In the genomic region with DNA sequence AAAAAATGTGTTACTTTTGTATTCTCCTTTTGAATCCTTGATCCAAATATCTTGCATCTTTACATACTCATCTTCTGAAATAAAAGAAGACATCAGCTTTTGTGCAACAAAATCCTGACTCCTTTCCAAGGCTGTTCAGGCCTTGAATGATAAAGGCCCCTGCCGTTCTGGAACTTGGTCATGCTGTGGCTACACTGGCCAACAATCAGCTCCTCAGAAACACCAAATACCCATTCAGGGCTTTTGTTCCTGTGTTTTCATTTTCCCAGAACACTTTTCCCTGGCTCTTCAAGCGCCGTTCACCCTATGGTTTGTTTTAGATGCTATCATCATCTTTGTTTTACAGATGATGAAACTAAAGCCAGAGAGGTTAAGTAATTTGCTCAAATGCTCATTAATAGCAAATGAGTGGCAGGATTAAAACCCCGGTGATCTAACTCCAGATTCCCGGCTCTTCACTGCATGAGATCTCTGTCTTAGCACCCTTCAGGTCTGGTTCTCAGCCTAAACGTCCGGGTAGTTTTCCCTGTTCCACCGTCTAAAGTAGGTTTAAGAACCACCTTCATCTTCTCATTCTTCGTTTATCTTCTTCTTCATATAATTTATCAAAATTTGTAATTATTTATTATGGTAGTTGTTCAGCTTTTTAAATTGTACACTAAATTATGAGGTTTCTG, we compare ENCODE assay signal across 17 cellular contexts. TPM values are rescaled to one million over a fixed set of nuclear protein-coding genes. Genes with fewer than 3 reads are reported as not detected.
"Had no signal": no experiment of that assay in that cellular context is flagged by ENCODE, and none has a peak within 500 bp of the region (broad histone marks: within the 10 kb centered on the region; RNA-seq: fewer than 3 reads in every experiment).

No MANE protein-coding gene starts in this region.

- H3K27me3 Mint-ChIP-seq: activated naive CD8-positive, alpha-beta T cell treated with anti-CD3 and anti-CD28 coated beads, Interleukin-2, amount 10 ng/mL, durations not matched to agents 7 days and 5 days; effector memory CD8-positive, alpha-beta T cell; memory B cell; natural killer cell treated with Interleukin-12 subunit alpha and Interleukin-12 subunit beta and Interleukin-15 and Interleukin-18, amount 100 ng/mL, for 72 hours had no signal

- DNase-seq: activated CD4-positive, alpha-beta T cell treated with anti-CD3 and anti-CD28 coated beads, Interleukin-2, amount 50 U/mL, for 1 hour; activated CD8-positive, alpha-beta memory T cell treated with anti-CD3 and anti-CD28 coated beads for 24 hours; activated naive CD8-positive, alpha-beta T cell treated with anti-CD3 and anti-CD28 coated beads, Interleukin-2, amount 10 ng/mL, durations not matched to agents 7 days and 5 days; cerebellar nuclear complex; effector memory CD8-positive, alpha-beta T cell; foreskin melanocyte; left ventricle myocardium inferior; right lobe of liver; stimulated activated naive CD8-positive, alpha-beta T cell treated with anti-CD3 and anti-CD28 coated beads, Interleukin-15, Interleukin-2, amounts not matched to agents 100 U/mL and 50 U/mL, for 24 hours; trophoblast cell had no signal

- H3K36me3 Mint-ChIP-seq: activated naive CD8-positive, alpha-beta T cell treated with anti-CD3 and anti-CD28 coated beads, Interleukin-2, amount 10 ng/mL, durations not matched to agents 7 days and 5 days; memory B cell; natural killer cell treated with Interleukin-12 subunit alpha and Interleukin-12 subunit beta and Interleukin-15 and Interleukin-18, amount 100 ng/mL, for 72 hours had no signal

- H3K27ac Mint-ChIP-seq: activated naive CD8-positive, alpha-beta T cell treated with anti-CD3 and anti-CD28 coated beads, Interleukin-2, amount 10 ng/mL, durations not matched to agents 7 days and 5 days; activated T-helper 1 cell treated with anti-CD3 and anti-CD28 coated beads, Interleukin-12 subunit alpha, Interleukin-12 subunit beta, Interleukin-2, Interleukin-4 antibody, amounts not matched to agents 30 ng/mL and 10 ng/mL and 1 ng/mL, durations not matched to agents 14 hours and 24 hours and 36 hours; effector memory CD8-positive, alpha-beta T cell; memory B cell; natural killer cell treated with Interleukin-12 subunit alpha and Interleukin-12 subunit beta and Interleukin-15 and Interleukin-18, amount 100 ng/mL, for 72 hours; T-helper 1 cell treated with Interleukin-12 subunit alpha and Interleukin-12 subunit beta and Interleukin-4 antibody, amounts not matched to agents 30 μg/mL and 1 μg/mL, for 36 hours had no signal

- H3K27ac ChIP-seq: breast epithelium, epithelial cell of prostate, left ventricle myocardium inferior, prostate gland, right lobe of liver had no signal

- H3K4me1 Mint-ChIP-seq: activated naive CD8-positive, alpha-beta T cell treated with anti-CD3 and anti-CD28 coated beads, Interleukin-2, amount 10 ng/mL, durations not matched to agents 7 days and 5 days; memory B cell had no signal

- ATAC-seq: effector memory CD8-positive, alpha-beta T cell; natural killer cell treated with Interleukin-12 subunit alpha and Interleukin-12 subunit beta and Interleukin-15 and Interleukin-18, amount 100 ng/mL, for 72 hours; right lobe of liver; stimulated activated naive CD8-positive, alpha-beta T cell treated with anti-CD3 and anti-CD28 coated beads, Interleukin-15, Interleukin-2, amounts not matched to agents 100 U/mL and 50 U/mL, for 24 hours had no signal

- H3K9me3 Mint-ChIP-seq: activated naive CD8-positive, alpha-beta T cell treated with anti-CD3 and anti-CD28 coated beads, Interleukin-2, amount 10 ng/mL, durations not matched to agents 7 days and 5 days; activated T-helper 1 cell treated with anti-CD3 and anti-CD28 coated beads, Interleukin-12 subunit alpha, Interleukin-12 subunit beta, Interleukin-2, Interleukin-4 antibody, amounts not matched to agents 30 ng/mL and 10 ng/mL and 1 ng/mL, durations not matched to agents 14 hours and 24 hours and 36 hours; memory B cell; T-helper 1 cell treated with Interleukin-12 subunit alpha and Interleukin-12 subunit beta and Interleukin-4 antibody, amounts not matched to agents 30 μg/mL and 1 μg/mL, for 36 hours had no signal

- H3K9me3 ChIP-seq: breast epithelium, left ventricle myocardium inferior, prostate gland, right lobe of liver had no signal

- H3K27me3 ChIP-seq: breast epithelium, right lobe of liver had no signal

- H3K4me3 Mint-ChIP-seq: activated naive CD8-positive, alpha-beta T cell treated with anti-CD3 and anti-CD28 coated beads, Interleukin-2, amount 10 ng/mL, durations not matched to agents 7 days and 5 days; activated T-helper 1 cell treated with anti-CD3 and anti-CD28 coated beads, Interleukin-12 subunit alpha, Interleukin-12 subunit beta, Interleukin-2, Interleukin-4 antibody, amounts not matched to agents 30 ng/mL and 10 ng/mL and 1 ng/mL, durations not matched to agents 14 hours and 24 hours and 36 hours; effector memory CD8-positive, alpha-beta T cell; memory B cell; natural killer cell treated with Interleukin-12 subunit alpha and Interleukin-12 subunit beta and Interleukin-15 and Interleukin-18, amount 100 ng/mL, for 72 hours; T-helper 1 cell treated with Interleukin-12 subunit alpha and Interleukin-12 subunit beta and Interleukin-4 antibody, amounts not matched to agents 30 μg/mL and 1 μg/mL, for 36 hours had no signal

- H3K4me1 ChIP-seq: breast epithelium, left ventricle myocardium inferior, prostate gland, right lobe of liver had no signal

RNA-seq across cellular contexts. Expression of gene EPHA3, which starts 58.4 kb away (rescaled TPM):
- total RNA-seq: activated naive CD8-positive, alpha-beta T cell treated with anti-CD3 and anti-CD28 coated beads, Interleukin-2, amount 10 ng/mL, durations not matched to agents 7 days and 5 days; activated T-helper 1 cell treated with anti-CD3 and anti-CD28 coated beads, Interleukin-12 subunit alpha, Interleukin-12 subunit beta, Interleukin-2, Interleukin-4 antibody, amounts not matched to agents 30 ng/mL and 10 ng/mL and 1 ng/mL, durations not matched to agents 14 hours and 24 hours and 36 hours; natural killer cell treated with Interleukin-12 subunit alpha and Interleukin-12 subunit beta and Interleukin-15 and Interleukin-18, amount 100 ng/mL, for 72 hours had no signal
